ENCODE assay signal across 16 cellular contexts in genomic region chr20:14711681-14712080, GRCh38.
DNase-seq lines count a peak whose midpoint lies in the region; ATAC-seq and TF ChIP-seq lines count a peak whose summit lies in the region.
"Had no signal": no experiment of that assay in that cellular context is flagged by ENCODE, and none has a peak within 500 bp of the region (broad histone marks: within the 10 kb centered on the region; RNA-seq: fewer than 3 reads in every experiment).

No MANE protein-coding gene starts in this region.

- DNase-seq in choroid plexus epithelial cell (ENCODE audit: low read depth) (peak; percentile 26), iris pigment epithelial cell (ENCODE audit: low read depth) (peak; percentile 18), retinal pigment epithelial cell (ENCODE audit: low read depth) (peak; percentile 51), MV-4-11 (lab: John Stamatoyannopoulos, UW) (no peak), NCI-H774 (lab: John Stamatoyannopoulos, UW) (no peak)
- DNase-seq: activated CD4-positive, alpha-beta T cell treated with anti-CD3 and anti-CD28 coated beads, Interleukin-2, amount 50 U/mL, for 48 hours; activated T-cell treated with anti-CD3 and anti-CD28 coated beads, Interleukin-2, amount 50 U/mL, for 1 hour; NCI-H2029 treated with DMSO at 0.1 percent for 48 hours; NCI-H510A treated with DMSO at 0.1 percent for 48 hours; ovary; SJCRH30; stimulated activated CD4-positive, alpha-beta T cell treated with anti-CD3 and anti-CD28 coated beads, Interleukin-4, amount 100 ng/mL, for 4 hours; stimulated activated CD8-positive, alpha-beta memory T cell treated with anti-CD3 and anti-CD28 coated beads, Interleukin-4, amount 100 ng/mL, for 48 hours had no signal

- H3K27me3 ChIP-seq in HUES64 (ENCODE audit: insufficient read depth, low read length) = no peaks in the 10 kb centered on the region
- H3K27me3 ChIP-seq: ovary, SJCRH30 had no signal

- no peaks in the 10 kb centered on the region for H3K36me3 ChIP-seq in HUES64 (ENCODE audit: insufficient read depth, low read length)
- H3K36me3 ChIP-seq: ovary, SJCRH30 had no signal

- H3K4me1 ChIP-seq in HUES64 (ENCODE audit: insufficient read depth, low read length) = peaks cover 69% of the 10 kb centered on the region

- 32% methylated on average over 2 of the region's 2 CpGs for WGBS in HUES64

- no peak for ATAC-seq in GM19452 (IDR thresholded peaks at IDR 0.05; ENCODE audit: unreplicated experiment)

- peak overlapping the region; percentile 84 for H3K27ac ChIP-seq in HUES64 (ENCODE audit: low read depth, low read length)
- H3K27ac ChIP-seq: ovary, SJCRH30, skin epidermis had no signal

- no peak overlapping the region; the same call in 1 of the 2 replicates for H3K4me3 ChIP-seq in HUES64 (ENCODE audit: low read length)
- no peak overlapping the region for H3K4me3 ChIP-seq in choroid plexus epithelial cell (ENCODE audit: low read depth, low read length)
- H3K4me3 ChIP-seq in retinal pigment epithelial cell (ENCODE audit: low read length) = no peak overlapping the region
- H3K4me3 ChIP-seq: ovary, SJCRH30, skin epidermis had no signal

- no peak overlapping the region for H3K9ac ChIP-seq in HUES64 (ENCODE audit: low read depth, low read length)

- H3K9me3 ChIP-seq in HUES64 (ENCODE audit: insufficient read depth, low read depth, low read length) = no peaks in the 10 kb centered on the region
- H3K9me3 ChIP-seq: ovary, SJCRH30 had no signal

- TF ChIP-seq CTCF in choroid plexus epithelial cell (conservative IDR thresholded peaks at IDR 0.05; ENCODE audit: low read depth, low read length) (no peak), retinal pigment epithelial cell (conservative IDR thresholded peaks at IDR 0.05; ENCODE audit: low read depth, low read length) (no peak)

Comparison
In these comparisons a context has a peak if more than half of its experiments do, and no peak if none do; other contexts are left out.
1. DNase-seq: peak in choroid plexus epithelial cell (single experiment), iris pigment epithelial cell (single experiment) and retinal pigment epithelial cell (single experiment); none in MV-4-11 (single experiment) and NCI-H774 (single experiment).